In genomic region chr6:22227824-22228610, GRCh38 we compare ENCODE assay signal across 12 cellular contexts.
"Had no signal": no experiment of that assay in that cellular context is flagged by ENCODE, and none has a peak within 500 bp of the region (broad histone marks: within the 10 kb centered on the region; RNA-seq: fewer than 3 reads in every experiment).

No MANE protein-coding gene starts in this region.

- DNase-seq: activated CD4-positive, alpha-beta T cell treated with anti-CD3 and anti-CD28 coated beads, Interleukin-2, amount 50 U/mL, for 48 hours; activated CD8-positive, alpha-beta memory T cell treated with anti-CD3 and anti-CD28 coated beads, Interleukin-2, amount 10 ng/mL, durations not matched to agents 7 days and 5 days; activated naive CD4-positive, alpha-beta T cell treated with anti-CD3 and anti-CD28 coated beads, Interleukin-2, amount 10 ng/mL, durations not matched to agents 7 days and 5 days; activated T-cell treated with anti-CD3 and anti-CD28 coated beads, Interleukin-2, amount 50 U/mL, for 24 hours; esophagus squamous epithelium; left colon; naive B cell; ovary; retina; stimulated activated CD4-positive, alpha-beta T cell treated with anti-CD3 and anti-CD28 coated beads, Interleukin-4, amount 100 ng/mL, for 24 hours; upper lobe of left lung; WERI-Rb-1 had no signal
